ENCODE assay signal across 8 cellular contexts in the genomic region with DNA sequence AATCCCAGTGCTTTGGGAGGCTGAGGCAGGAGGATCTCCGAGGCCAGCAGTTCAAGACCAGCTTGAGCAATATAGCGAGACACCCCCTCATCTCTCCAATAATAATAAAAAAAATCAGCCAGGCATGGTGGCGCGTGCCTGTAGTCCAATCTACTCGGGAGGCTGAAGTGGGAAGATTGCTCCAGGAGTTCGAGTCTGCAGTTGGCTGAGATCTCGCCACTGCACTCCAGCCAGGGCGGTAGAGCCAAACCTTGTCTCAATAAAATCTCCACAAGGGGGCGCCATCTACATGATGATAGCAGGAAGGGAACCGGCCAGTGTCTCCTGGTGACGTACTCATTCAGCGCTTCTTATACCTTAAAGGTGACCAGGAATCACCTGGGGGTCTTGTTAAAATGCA. TPM values are rescaled to one million over a fixed set of nuclear protein-coding genes. Genes with fewer than 3 reads are reported as not detected.
DNase-seq lines count a peak whose midpoint lies in the region; ATAC-seq and TF ChIP-seq lines count a peak whose summit lies in the region.

No MANE protein-coding gene starts in this region.

- H3K27me3 ChIP-seq in colonic mucosa: no peaks in the 10 kb centered on the region
- no peaks in the 10 kb centered on the region for H3K27me3 ChIP-seq in liver (ENCODE audit: control insufficient read depth in 4 of 4, insufficient read depth in 4 of 4, low read length in 3 of 4)

- H3K4me1 Mint-ChIP-seq in activated CD4-positive, alpha-beta T cell treated with anti-CD3 and anti-CD28 coated beads, Interleukin-2, amount 10 ng/mL, durations not matched to agents 24 days and 14 days: peaks cover 5% of the 10 kb centered on the region

- H3K4me3 ChIP-seq in colonic mucosa (no peak overlapping the region), liver (ENCODE audit: low read depth in 1 of 3, low read length in 3 of 3) (no peak overlapping the region)

- H3K36me3 ChIP-seq in colonic mucosa (no peaks in the 10 kb centered on the region), liver (ENCODE audit: control insufficient read depth in 4 of 4, insufficient read depth in 3 of 4, low read depth in 1 of 4, low read length in 3 of 4) (peaks cover 0 to 3% (median 2%) of the 10 kb centered on the region in 4 donors)

- DNase-seq in NCI-H524 treated with DMSO at 0.1 percent for 48 hours (lab: John Stamatoyannopoulos, UW): peak; percentile 36
- peak; percentile 95 for DNase-seq in activated CD4-positive, alpha-beta T cell treated with anti-CD3 and anti-CD28 coated beads, Interleukin-2, amount 10 ng/mL, durations not matched to agents 24 days and 14 days
- peak; percentile 90 for DNase-seq in colonic mucosa
- DNase-seq in stimulated activated CD4-positive, alpha-beta T cell treated with anti-CD3 and anti-CD28 coated beads, TNF-alpha, amount 100 ng/mL, for 4 hours (ENCODE audit: low read depth in 3 of 3): peak; percentile 32 to 72 (median 48)

- H3K4me1 ChIP-seq in colonic mucosa: no peaks in the 10 kb centered on the region
- no peaks in the 10 kb centered on the region for H3K4me1 ChIP-seq in liver (ENCODE audit: control insufficient read depth in 4 of 4, insufficient read depth in 4 of 4, low read length in 3 of 4)

- peaks cover 4% of the 10 kb centered on the region for H3K36me3 Mint-ChIP-seq in activated CD4-positive, alpha-beta T cell treated with anti-CD3 and anti-CD28 coated beads, Interleukin-2, amount 10 ng/mL, durations not matched to agents 24 days and 14 days (ENCODE audit: low read depth)

- H3K9ac ChIP-seq in colonic mucosa (ENCODE audit: low read depth in 2 of 2, low read length in 2 of 2) (no peak overlapping the region), liver (ENCODE audit: low read depth in 1 of 2, low read length in 2 of 2) (no peak overlapping the region)

- no peaks in the 10 kb centered on the region for H3K9me3 Mint-ChIP-seq in activated CD4-positive, alpha-beta T cell treated with anti-CD3 and anti-CD28 coated beads, Interleukin-2, amount 10 ng/mL, durations not matched to agents 24 days and 14 days

- WGBS in liver: 22% methylated on average over 12 of the region's 12 CpGs

- H3K27ac Mint-ChIP-seq in activated CD4-positive, alpha-beta T cell treated with anti-CD3 and anti-CD28 coated beads, Interleukin-2, amount 10 ng/mL, durations not matched to agents 24 days and 14 days: no peak overlapping the region

- peak; percentile 66 for TF ChIP-seq CTCF in C4-2B (conservative IDR thresholded peaks at IDR 0.05)
- TF ChIP-seq CTCF in colonic mucosa (IDR thresholded peaks at IDR 0.05): peak; percentile 64
- peak; percentile 74 for TF ChIP-seq CTCF in liver (IDR thresholded peaks at IDR 0.05; ENCODE audit: low read depth, low read length, missing input control)

- ATAC-seq in HG02642 (IDR thresholded peaks at IDR 0.05; ENCODE audit: poor library complexity, unreplicated experiment): peak; percentile 57
- ATAC-seq in HG03025 (IDR thresholded peaks at IDR 0.05; ENCODE audit: low FRiP score, unreplicated experiment): no peak

- peak; percentile 85 to 90 for TF ChIP-seq RAD21 in liver (IDR thresholded peaks at IDR 0.05)

- H3K4me3 Mint-ChIP-seq in activated CD4-positive, alpha-beta T cell treated with anti-CD3 and anti-CD28 coated beads, Interleukin-2, amount 10 ng/mL, durations not matched to agents 24 days and 14 days: no peak overlapping the region

- no peaks in the 10 kb centered on the region for H3K27me3 Mint-ChIP-seq in activated CD4-positive, alpha-beta T cell treated with anti-CD3 and anti-CD28 coated beads, Interleukin-2, amount 10 ng/mL, durations not matched to agents 24 days and 14 days

- H3K9me3 ChIP-seq in colonic mucosa (no peaks in the 10 kb centered on the region), liver (ENCODE audit: control insufficient read depth in 4 of 4, low read length in 3 of 4) (no peaks in the 10 kb centered on the region)

- H3K27ac ChIP-seq in C4-2B (no peak overlapping the region), colonic mucosa (no peak overlapping the region), liver (ENCODE audit: low read depth in 1 of 2, low read length in 2 of 2) (no peak overlapping the region)

- intact Hi-C loops in activated CD4-positive, alpha-beta T cell treated with anti-CD3 and anti-CD28 coated beads, Interleukin-2, amount 10 ng/mL, durations not matched to agents 24 days and 14 days (cut with micrococcal nuclease): loop anchor here (1.0 to 10.0 kb wide), 3 partner anchors 95 to 409 kb away; no protein-coding TSS in a partner anchor
- intact Hi-C loops in colonic mucosa (cut with DNase I): loop anchor here (10.0 kb wide), 1 partner anchor 89 kb away; no protein-coding TSS in a partner anchor

TF ChIP-seq in liver, 16 proteins besides CTCF, POLR2A, EP300 and RAD21:
- TF ChIP-seq JUND (IDR thresholded peaks at IDR 0.05) (no peak), TAF1 (conservative IDR thresholded peaks at IDR 0.05) (no peak), GABPA (IDR thresholded peaks at IDR 0.05 in 1 of 2, conservative IDR thresholded peaks at IDR 0.05 in 1 of 2) (no peak), NR2F2 (IDR thresholded peaks at IDR 0.05) (no peak), EGR1 (IDR thresholded peaks at IDR 0.05; ENCODE audit: low read depth in 2 of 2) (no peak), FOXA1 (IDR thresholded peaks at IDR 0.05) (no peak), RXRA (IDR thresholded peaks at IDR 0.05) (no peak), YY1 (IDR thresholded peaks at IDR 0.05) (no peak), FOXA2 (IDR thresholded peaks at IDR 0.05) (no peak)
- TF ChIP-seq, protein P1, sequence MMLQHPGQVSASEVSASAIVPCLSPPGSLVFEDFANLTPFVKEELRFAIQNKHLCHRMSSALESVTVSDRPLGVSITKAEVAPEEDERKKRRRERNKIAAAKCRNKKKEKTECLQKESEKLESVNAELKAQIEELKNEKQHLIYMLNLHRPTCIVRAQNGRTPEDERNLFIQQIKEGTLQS (IDR thresholded peaks at IDR 0.05): no peak
TF ChIP-seq in liver: peak in this region for 0.

RNA-seq across cellular contexts. Expression of a gene that starts 13.6 kb away (rescaled TPM):
- 0.16 and 0.88 TPM in 2 replicates for total RNA-seq in activated CD4-positive, alpha-beta T cell treated with anti-CD3 and anti-CD28 coated beads, Interleukin-2, amount 10 ng/mL, durations not matched to agents 24 days and 14 days
- total RNA-seq in colonic mucosa (10 to 100 TPM in 1 of 2 donors, 1 to 10 TPM in 1; 5.3 to 11.5 TPM), liver (1 to 10 TPM; 1.8 to 5.3 TPM)
- polyA plus RNA-seq in liver: 1 to 10 TPM; 2.5 to 3.9 TPM

RNA-seq across cellular contexts. Expression of a gene that starts 21.4 kb away (rescaled TPM):
- 10.6 and 11.0 TPM in 2 replicates for total RNA-seq in activated CD4-positive, alpha-beta T cell treated with anti-CD3 and anti-CD28 coated beads, Interleukin-2, amount 10 ng/mL, durations not matched to agents 24 days and 14 days
- total RNA-seq in colonic mucosa (10 to 100 TPM; 12.8 to 19.6 TPM), liver (1 to 10 TPM; 1.5 to 2.0 TPM)
- polyA plus RNA-seq in liver: 1 to 10 TPM; 1.8 to 2.5 TPM

RNA-seq across cellular contexts. Expression of a gene that starts 35.9 kb away (rescaled TPM):
- not detected in 2 replicates for total RNA-seq in activated CD4-positive, alpha-beta T cell treated with anti-CD3 and anti-CD28 coated beads, Interleukin-2, amount 10 ng/mL, durations not matched to agents 24 days and 14 days
- total RNA-seq in colonic mucosa: under 1 TPM; 0.74 to 0.82 TPM
- total RNA-seq in liver: 1 to 10 TPM; 1.8 to 2.8 TPM
- 1 to 10 TPM in 1 of 2 donors, under 1 TPM in 1; 0.61 to 1.8 TPM for polyA plus RNA-seq in liver

RNA-seq across cellular contexts. Expression of a gene that starts 39.7 kb away (rescaled TPM):
- 40.6 and 44.6 TPM in 2 replicates for total RNA-seq in activated CD4-positive, alpha-beta T cell treated with anti-CD3 and anti-CD28 coated beads, Interleukin-2, amount 10 ng/mL, durations not matched to agents 24 days and 14 days
- total RNA-seq in colonic mucosa (10 to 100 TPM; 27.2 to 37.3 TPM), liver (1 to 10 TPM; 2.8 to 8.1 TPM)
- polyA plus RNA-seq in liver: 1 to 10 TPM; 1.4 to 8.0 TPM

RNA-seq across cellular contexts. Expression of a gene that starts 53.1 kb away (rescaled TPM):
- 31.3 and 32.4 TPM in 2 replicates for total RNA-seq in activated CD4-positive, alpha-beta T cell treated with anti-CD3 and anti-CD28 coated beads, Interleukin-2, amount 10 ng/mL, durations not matched to agents 24 days and 14 days
- total RNA-seq in colonic mucosa (10 to 100 TPM in 1 of 2 donors, 1 to 10 TPM in 1; 6.3 to 17.8 TPM), liver (10 to 100 TPM in 1 of 2 donors, 1 to 10 TPM in 1; 6.2 to 11.6 TPM)
- polyA plus RNA-seq in liver: 1 to 10 TPM; 3.1 to 6.1 TPM

Comparison
In these comparisons a context has a peak if more than half of its experiments do, and no peak if none do; other contexts are left out.
1. DNase-seq: peak in every context shown above with its lines; median percentile 95 in activated CD4-positive, alpha-beta T cell treated with anti-CD3 and anti-CD28 coated beads, Interleukin-2, amount 10 ng/mL, durations not matched to agents 24 days and 14 days; 90 in colonic mucosa; 48 in stimulated activated CD4-positive, alpha-beta T cell treated with anti-CD3 and anti-CD28 coated beads, TNF-alpha, amount 100 ng/mL, for 4 hours; 36 in NCI-H524 treated with DMSO at 0.1 percent for 48 hours.